In the genomic region with DNA sequence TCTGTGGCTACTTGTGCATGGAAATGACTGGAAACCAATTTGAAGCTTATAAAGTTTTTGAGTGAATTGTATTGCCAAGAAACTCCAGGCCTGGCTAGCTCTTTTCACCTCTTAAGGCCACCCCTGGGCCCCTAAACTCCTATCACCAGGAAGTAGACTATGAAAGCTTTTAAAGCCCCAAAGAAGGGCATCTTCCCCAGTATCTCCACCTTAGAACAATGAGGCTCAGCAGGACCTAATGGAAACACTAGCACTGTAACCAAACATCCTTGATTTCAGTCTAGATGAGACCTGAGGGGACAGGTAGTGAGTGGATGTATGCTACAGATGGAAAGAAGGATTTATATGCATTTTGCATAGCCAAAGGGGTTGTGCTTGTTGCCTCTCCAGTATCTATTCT, we compare ENCODE assay signal across 23 cellular contexts.
"Had no signal": no experiment of that assay in that cellular context is flagged by ENCODE, and none has a peak within 500 bp of the region (broad histone marks: within the 10 kb centered on the region; RNA-seq: fewer than 3 reads in every experiment).

No MANE protein-coding gene starts in this region.

- H3K27ac Mint-ChIP-seq: stimulated activated naive B cell treated with anti-CD40 and anti-IgM and Interleukin-4, amounts not matched to agents 10 μg/mL and 1 μg/mL and 100 μg/mL, for 72 hours; type B pancreatic cell had no signal

- H3K27me3 ChIP-seq: left lung, neutrophil, pancreas, right lobe of liver, testis, tibial artery had no signal

- H3K4me1 Mint-ChIP-seq: natural killer cell; stimulated activated naive B cell treated with anti-CD40 and anti-IgM and Interleukin-4, amounts not matched to agents 10 μg/mL and 1 μg/mL and 100 μg/mL, for 72 hours had no signal

- H3K36me3 ChIP-seq: neutrophil, pancreas had no signal

- H3K4me3 Mint-ChIP-seq: effector memory CD8-positive, alpha-beta T cell; natural killer cell; neural crest cell; stimulated activated naive B cell treated with anti-CD40 and anti-IgM and Interleukin-4, amounts not matched to agents 10 μg/mL and 1 μg/mL and 100 μg/mL, for 72 hours; type B pancreatic cell had no signal

- DNase-seq: cortex of kidney; effector memory CD8-positive, alpha-beta T cell; head of caudate nucleus; left cardiac atrium; left lung; mesenchymal stem cell; midbrain; natural killer cell; pancreas; retina; right lobe of liver; small intestine; stimulated activated CD4-positive, alpha-beta T cell treated with anti-CD3 and anti-CD28 coated beads, Interleukin-15, amount 100 ng/mL, for 24 hours; stimulated activated CD4-positive, alpha-beta T cell treated with anti-CD3 and anti-CD28 coated beads, Interleukin-2, amount 100 ng/mL, for 48 hours; stimulated activated naive B cell treated with anti-CD40 and anti-IgM and Interleukin-4, amounts not matched to agents 10 μg/mL and 1 μg/mL and 100 μg/mL, for 72 hours; substantia nigra; testis; tibial artery had no signal

- FAIRE-seq: frontal cortex, islet of Langerhans, pancreas, small intestine had no signal

- H3K27me3 Mint-ChIP-seq: effector memory CD8-positive, alpha-beta T cell; stimulated activated naive B cell treated with anti-CD40 and anti-IgM and Interleukin-4, amounts not matched to agents 10 μg/mL and 1 μg/mL and 100 μg/mL, for 72 hours; type B pancreatic cell had no signal

- H3K36me3 Mint-ChIP-seq: natural killer cell, type B pancreatic cell had no signal

- H3K9me3 Mint-ChIP-seq: effector memory CD8-positive, alpha-beta T cell; natural killer cell; neural crest cell; stimulated activated naive B cell treated with anti-CD40 and anti-IgM and Interleukin-4, amounts not matched to agents 10 μg/mL and 1 μg/mL and 100 μg/mL, for 72 hours; type B pancreatic cell had no signal

- H3K4me1 ChIP-seq: left lung, pancreas, right lobe of liver, testis, tibial artery had no signal

- H3K27ac ChIP-seq: left lung, neutrophil, pancreas, right lobe of liver, testis, tibial artery had no signal

- ATAC-seq: effector memory CD8-positive, alpha-beta T cell; left cardiac atrium; left lung; natural killer cell; pancreas; right lobe of liver; stimulated activated naive B cell treated with anti-CD40 and anti-IgM and Interleukin-4, amounts not matched to agents 10 μg/mL and 1 μg/mL and 100 μg/mL, for 72 hours had no signal

- H3K4me3 ChIP-seq: left lung, pancreas, right lobe of liver, testis, tibial artery had no signal

- H3K9me3 ChIP-seq: left lung, neutrophil, pancreas, right lobe of liver, testis, tibial artery had no signal
